ENCODE assay signal across 35 cellular contexts in the genomic region with DNA sequence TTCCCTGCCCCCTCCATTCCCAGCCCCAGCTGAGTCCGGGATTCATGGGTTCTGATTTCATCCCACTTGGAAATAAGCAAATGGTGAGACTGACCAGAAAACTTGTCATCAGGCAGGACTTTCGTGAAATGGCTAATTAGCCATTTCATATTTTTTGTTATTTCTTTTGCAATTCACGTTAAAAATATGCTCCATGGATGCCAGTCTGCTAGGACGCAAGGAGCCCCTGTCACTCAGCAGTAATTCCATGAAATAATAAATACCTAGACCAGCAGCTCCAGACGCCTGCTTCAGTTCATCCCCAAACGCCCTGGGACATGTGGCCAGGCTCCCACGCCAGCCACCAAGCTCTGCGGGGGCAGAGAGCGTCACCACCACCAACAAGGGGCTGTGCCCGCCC.
"Had no signal": no experiment of that assay in that cellular context is flagged by ENCODE, and none has a peak within 500 bp of the region (broad histone marks: within the 10 kb centered on the region; RNA-seq: fewer than 3 reads in every experiment).

No MANE protein-coding gene starts in this region.

- DNase-seq: activated B cell treated with CpG ODN at 0.5 μM for 24 hours; activated CD4-positive, alpha-beta memory T cell treated with anti-CD3 and anti-CD28 coated beads for 36 hours; activated CD4-positive, alpha-beta T cell treated with anti-CD3 and anti-CD28 coated beads for 4 hours; activated CD4-positive, alpha-beta T cell treated with anti-CD3 and anti-CD28 coated beads, Interleukin-2, amount 50 U/mL, for 1 hour; activated CD4-positive, CD25-positive, alpha-beta regulatory T cell treated with anti-CD3 and anti-CD28 coated beads, Interleukin-2, amount 50 U/mL, for 72 hours; activated CD8-positive, alpha-beta memory T cell treated with anti-CD3 and anti-CD28 coated beads, Interleukin-2, amount 50 U/mL, for 4 hours; activated gamma-delta T cell treated with Interleukin-2 at 50 U/mL for 16 hours; activated naive CD4-positive, alpha-beta T cell treated with anti-CD3 and anti-CD28 coated beads for 36 hours; activated T-cell treated with anti-CD3 and anti-CD28 coated beads for 4 hours; activated T-cell treated with anti-CD3 and anti-CD28 coated beads, Interleukin-2, amount 50 U/mL, for 4 hours; adrenal gland; body of pancreas; Karpas-422; KBM-7; NCI-H1105; NCI-H1417 treated with DMSO at 0.1 percent for 48 hours; NCI-H1694; NCI-H1930; NCI-H2081 treated with DMSO at 0.1 percent for 48 hours; NCI-H510A; NCI-H526; NCI-H748 treated with DMSO at 0.1 percent for 48 hours; NK-92 treated with Interleukin-12 subunit alpha and Interleukin-12 subunit beta, amount 100 ng/mL, for 24 hours; PC-3; RPMI8226; SIG-M5; T-cell; T-helper 17 cell; T-helper 9 cell had no signal

- H3K4me3 ChIP-seq: adrenal gland, body of pancreas, breast epithelium, Peyer's patch had no signal

- H3K4me3 Mint-ChIP-seq: activated B cell treated with CpG ODN at 0.5 μM for 24 hours; activated CD4-positive, alpha-beta memory T cell treated with anti-CD3 and anti-CD28 coated beads for 36 hours; activated naive CD4-positive, alpha-beta T cell treated with anti-CD3 and anti-CD28 coated beads for 36 hours; activated T-cell treated with anti-CD3 and anti-CD28 coated beads, Interleukin-2, amount 50 U/mL, for 4 hours; activated T-helper 1 cell treated with anti-CD3 and anti-CD28 coated beads, Interleukin-12 subunit alpha, Interleukin-12 subunit beta, Interleukin-2, Interleukin-4 antibody, amounts not matched to agents 30 ng/mL and 10 ng/mL and 1 ng/mL, durations not matched to agents 14 hours and 24 hours and 36 hours; T-cell; T-helper 17 cell had no signal

- H3K9me3 ChIP-seq: adrenal gland, body of pancreas, breast epithelium, Peyer's patch had no signal

- ATAC-seq: activated naive CD4-positive, alpha-beta T cell treated with anti-CD3 and anti-CD28 coated beads, Interleukin-2, amount 50 U/mL, for 72 hours; activated T-cell treated with anti-CD3 and anti-CD28 coated beads, Interleukin-2, amount 50 U/mL, for 4 hours; body of pancreas; PC-3; SK-N-SH treated with all-trans-retinoic acid at 6 μM for 48 hours; T-cell; T-helper 17 cell had no signal

- H3K4me1 ChIP-seq: adrenal gland, body of pancreas, breast epithelium, Peyer's patch had no signal

- H3K36me3 Mint-ChIP-seq: activated CD4-positive, alpha-beta memory T cell treated with anti-CD3 and anti-CD28 coated beads for 36 hours; activated naive CD4-positive, alpha-beta T cell treated with anti-CD3 and anti-CD28 coated beads, Interleukin-2, amount 50 U/mL, for 72 hours; T-cell had no signal

- H3K9me3 Mint-ChIP-seq: activated B cell treated with CpG ODN at 0.5 μM for 24 hours; activated CD4-positive, alpha-beta memory T cell treated with anti-CD3 and anti-CD28 coated beads for 36 hours; activated naive CD4-positive, alpha-beta T cell treated with anti-CD3 and anti-CD28 coated beads for 36 hours; activated naive CD4-positive, alpha-beta T cell treated with anti-CD3 and anti-CD28 coated beads, Interleukin-2, amount 50 U/mL, for 72 hours; activated T-cell treated with anti-CD3 and anti-CD28 coated beads, Interleukin-2, amount 50 U/mL, for 4 hours; activated T-helper 1 cell treated with anti-CD3 and anti-CD28 coated beads, Interleukin-12 subunit alpha, Interleukin-12 subunit beta, Interleukin-2, Interleukin-4 antibody, amounts not matched to agents 30 ng/mL and 10 ng/mL and 1 ng/mL, durations not matched to agents 14 hours and 24 hours and 36 hours; T-cell had no signal

- H3K27ac Mint-ChIP-seq: activated B cell treated with CpG ODN at 0.5 μM for 24 hours; activated CD4-positive, alpha-beta memory T cell treated with anti-CD3 and anti-CD28 coated beads for 36 hours; activated naive CD4-positive, alpha-beta T cell treated with anti-CD3 and anti-CD28 coated beads for 36 hours; activated naive CD4-positive, alpha-beta T cell treated with anti-CD3 and anti-CD28 coated beads, Interleukin-2, amount 50 U/mL, for 72 hours; activated T-helper 1 cell treated with anti-CD3 and anti-CD28 coated beads, Interleukin-12 subunit alpha, Interleukin-12 subunit beta, Interleukin-2, Interleukin-4 antibody, amounts not matched to agents 30 ng/mL and 10 ng/mL and 1 ng/mL, durations not matched to agents 14 hours and 24 hours and 36 hours; T-cell; T-helper 17 cell had no signal

- H3K27ac ChIP-seq: adrenal gland, body of pancreas, breast epithelium, Peyer's patch, VCaP had no signal

- H3K4me1 Mint-ChIP-seq: activated B cell treated with CpG ODN at 0.5 μM for 24 hours, T-cell, T-helper 17 cell had no signal

- H3K27me3 ChIP-seq: body of pancreas, Peyer's patch had no signal

- H3K36me3 ChIP-seq: adrenal gland, breast epithelium, Peyer's patch had no signal
